In the genomic region with DNA sequence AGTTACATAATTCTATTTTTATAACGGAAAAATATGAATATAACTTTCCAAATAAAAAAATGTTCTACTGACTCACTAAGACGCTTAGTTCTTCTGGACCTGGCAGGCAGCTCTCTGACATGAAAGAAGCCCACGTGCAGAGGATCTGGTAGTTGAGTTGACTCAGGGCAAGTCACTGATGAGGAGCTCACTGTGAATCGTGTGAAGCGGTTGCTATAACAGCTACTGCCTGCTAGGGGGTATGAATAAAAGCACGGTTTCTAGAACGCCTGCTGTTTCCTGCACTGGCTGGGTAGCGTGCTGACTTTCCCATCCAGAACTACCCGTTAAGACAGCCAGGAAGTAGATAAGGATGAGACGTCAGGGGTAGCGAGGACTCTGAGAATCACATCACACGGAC, we compare ENCODE assay signal across 10 cellular contexts. TPM values are rescaled to one million over a fixed set of nuclear protein-coding genes. Genes with fewer than 3 reads are reported as not detected.
DNase-seq lines count a peak whose midpoint lies in the region; ATAC-seq and TF ChIP-seq lines count a peak whose summit lies in the region.
"Had no signal": no experiment of that assay in that cellular context is flagged by ENCODE, and none has a peak within 500 bp of the region (broad histone marks: within the 10 kb centered on the region; RNA-seq: fewer than 3 reads in every experiment).

No MANE protein-coding gene starts in this region.

- H3K79me2 ChIP-seq in PC-3 (ENCODE audit: low read length) (no peaks in the 10 kb centered on the region), osteoblast (ENCODE audit: insufficient read depth, low read length) (no peaks in the 10 kb centered on the region)
- H3K79me2 ChIP-seq: parathyroid adenoma had no signal

- BruUV-seq in PC-3 (replicated peaks; lab: Mats Ljungman, UMichigan) = no TSS peak

- peak; percentile 18 for DNase-seq in CMK (ENCODE audit: low read depth)
- DNase-seq in PC-3 = peak; percentile 10
- peak; percentile 94 for DNase-seq in choroid plexus epithelial cell (ENCODE audit: low read depth)
- DNase-seq in osteoblast (ENCODE audit: insufficient read length, low spot score, missing footprints) = peak; percentile 85
- DNase-seq in NCI-H526 treated with DMSO at 0.1 percent for 48 hours (lab: John Stamatoyannopoulos, UW) = no peak

- H3K27ac ChIP-seq in PC-3 (ENCODE audit: low read length) (no peak overlapping the region), osteoblast (ENCODE audit: low read depth, low read length) (peak overlapping the region; percentile 67)
- H3K27ac ChIP-seq: parathyroid adenoma, SK-N-MC had no signal

- H3K9me3 ChIP-seq in PC-3 (ENCODE audit: low read length) (no peaks in the 10 kb centered on the region), osteoblast (ENCODE audit: low read depth, low read length) (no peaks in the 10 kb centered on the region)

- H3K27me3 ChIP-seq in PC-3 (ENCODE audit: low read length) (peaks cover 8% of the 10 kb centered on the region; the same call in 1 of the 2 replicates), osteoblast (ENCODE audit: insufficient read depth, low read length) (no peaks in the 10 kb centered on the region)

- H2AFZ ChIP-seq in PC-3 (ENCODE audit: low read length) = no peak overlapping the region
- H2AFZ ChIP-seq in osteoblast (ENCODE audit: low read length) = no peak overlapping the region
- H2AFZ ChIP-seq: parathyroid adenoma had no signal

- H3K9me2 ChIP-seq in PC-3 (replicated peaks; ENCODE audit: low read length) = no peaks in the 10 kb centered on the region

- ATAC-seq in PC-3 (no peak), GM18861 (IDR thresholded peaks at IDR 0.05; ENCODE audit: unreplicated experiment) (no peak), GM21528 (IDR thresholded peaks at IDR 0.05; ENCODE audit: low FRiP score, unreplicated experiment) (no peak), HG03432 (IDR thresholded peaks at IDR 0.05; ENCODE audit: unreplicated experiment) (no peak)

- H3K4me2 ChIP-seq in PC-3 (ENCODE audit: low read length) (no peak overlapping the region), osteoblast (ENCODE audit: insufficient read depth, low read length) (peak overlapping the region; percentile 12)

- no peak overlapping the region for H3K9ac ChIP-seq in PC-3 (ENCODE audit: low read length)
- H3K9ac ChIP-seq: parathyroid adenoma had no signal

- no peaks in the 10 kb centered on the region for H3F3A ChIP-seq in PC-3 (ENCODE audit: low read length, unreplicated experiment)

- H4K20me1 ChIP-seq in PC-3 (ENCODE audit: low read length) (no peaks in the 10 kb centered on the region), osteoblast (ENCODE audit: insufficient read depth, low read length) (no peaks in the 10 kb centered on the region)

- intact Hi-C loops in PC-3 (cut with micrococcal nuclease) = no loop called here

- H3K4me3 ChIP-seq in PC-3 (ENCODE audit: low read length) (no peak overlapping the region), choroid plexus epithelial cell (ENCODE audit: low read depth, low read length) (no peak overlapping the region), osteoblast (ENCODE audit: insufficient read depth, low read length) (no peak overlapping the region)
- H3K4me3 ChIP-seq: SK-N-MC had no signal

- CTCF ChIA-PET in PC-3 (lab: Charles Lee) = interaction anchor here (1.0 kb wide), 1 partner anchor 196 kb away, joined by 3 read pairs; no protein-coding TSS in a partner anchor

- POLR2A ChIA-PET in PC-3 (lab: Charles Lee; ENCODE audit: unreplicated experiment) = no interaction called here

- H3K4me1 ChIP-seq in PC-3 (ENCODE audit: insufficient read depth, low read length) = no peaks in the 10 kb centered on the region
- peaks cover 40% of the 10 kb centered on the region for H3K4me1 ChIP-seq in osteoblast (ENCODE audit: insufficient read depth, low read length)
- H3K4me1 ChIP-seq: parathyroid adenoma had no signal

- TF ChIP-seq CTCF in PC-3 (conservative IDR thresholded peaks at IDR 0.05; ENCODE audit: low read depth, low read length) (no peak), choroid plexus epithelial cell (conservative IDR thresholded peaks at IDR 0.05; ENCODE audit: low read depth, low read length) (peak; percentile 58), osteoblast (IDR thresholded peaks at IDR 0.05; ENCODE audit: extremely low read depth, low read depth, low read length) (peak; percentile 18)

- H3K36me3 ChIP-seq in PC-3 (ENCODE audit: low read depth, low read length) (no peaks in the 10 kb centered on the region), osteoblast (ENCODE audit: insufficient read depth, low read length) (no peaks in the 10 kb centered on the region)

RNA-seq across cellular contexts. Expression of a gene that starts 54.7 kb away (rescaled TPM):
- 2.0 and 2.6 TPM in 2 replicates for total RNA-seq in PC-3 (2014; rRNA removed)
- 23.5 and 34.2 TPM in 2 replicates for total RNA-seq in osteoblast
